ENCODE assay signal across 24 cellular contexts in the genomic region with DNA sequence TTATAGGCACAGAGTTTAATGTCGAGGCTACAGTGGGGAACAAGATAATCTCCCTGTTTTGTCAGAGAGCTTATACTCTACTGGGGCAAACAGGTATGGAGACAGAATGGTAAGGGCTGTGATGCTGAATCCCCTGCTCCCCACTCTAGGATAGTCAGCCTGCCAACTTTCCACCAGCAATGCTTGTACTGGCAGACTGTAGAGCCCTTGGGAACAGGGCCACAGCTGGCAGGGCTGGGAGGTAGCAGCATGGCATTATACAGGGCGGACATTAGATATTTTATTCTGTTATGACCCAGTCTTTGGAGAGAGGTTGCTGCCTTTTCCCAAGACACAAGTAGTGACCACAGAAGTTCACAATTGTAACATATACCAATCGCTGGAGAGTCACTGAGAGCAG.
"Had no signal": no experiment of that assay in that cellular context is flagged by ENCODE, and none has a peak within 500 bp of the region (broad histone marks: within the 10 kb centered on the region; RNA-seq: fewer than 3 reads in every experiment).

No MANE protein-coding gene starts in this region.

- H3K36me3 ChIP-seq: colonic mucosa, esophagus muscularis mucosa, esophagus squamous epithelium, gastrocnemius medialis, gastroesophageal sphincter, heart left ventricle, heart right ventricle had no signal

- H3K4me1 ChIP-seq: colonic mucosa, esophagus muscularis mucosa, esophagus squamous epithelium, foreskin keratinocyte, gastrocnemius medialis, gastroesophageal sphincter, heart left ventricle, heart right ventricle had no signal

- H3K9me3 ChIP-seq: colonic mucosa had no signal

- H3K27ac ChIP-seq: colonic mucosa, dorsolateral prefrontal cortex, epithelial cell of prostate, esophagus muscularis mucosa, esophagus squamous epithelium, foreskin keratinocyte, gastrocnemius medialis, gastroesophageal sphincter, heart left ventricle, heart right ventricle had no signal

- ATAC-seq: effector memory CD8-positive, alpha-beta T cell; esophagus mucosa; foreskin keratinocyte; gastrocnemius medialis; gastroesophageal sphincter; heart right ventricle had no signal

- DNase-seq: colonic mucosa; cortex of kidney; dermis blood vessel endothelial cell; dorsolateral prefrontal cortex; effector CD4-positive, alpha-beta T cell; effector CD8-positive, alpha-beta T cell; effector memory CD4-positive, alpha-beta T cell; effector memory CD8-positive, alpha-beta T cell; endodermal cell; erythroblast; esophagus squamous epithelium; foreskin fibroblast; foreskin keratinocyte; foreskin melanocyte; gastrocnemius medialis; glutamatergic neuron; head of caudate nucleus; heart left ventricle; heart right ventricle had no signal

- H3K27me3 ChIP-seq: colonic mucosa, esophagus muscularis mucosa, esophagus squamous epithelium, foreskin keratinocyte, gastrocnemius medialis, gastroesophageal sphincter, heart left ventricle, heart right ventricle had no signal

- H3K4me3 ChIP-seq: colonic mucosa, coronary artery, dorsolateral prefrontal cortex, esophagus muscularis mucosa, esophagus squamous epithelium, gastrocnemius medialis, gastroesophageal sphincter, heart left ventricle, heart right ventricle had no signal
